Comparison of ENCODE assay signal across 24 cellular contexts in genomic region chr5:134742134-134742533, GRCh38. TPM values are rescaled to one million over a fixed set of nuclear protein-coding genes. Genes with fewer than 3 reads are reported as not detected.
A peak's percentile ranks its signal among the peaks of the same experiment; 100 is the strongest.
DNase-seq lines count a peak whose midpoint lies in the region; ATAC-seq, FAIRE-seq and TF ChIP-seq lines count a peak whose summit lies in the region.
"Had no signal": no experiment of that assay in that cellular context is flagged by ENCODE, and none has a peak within 500 bp of the region (broad histone marks: within the 10 kb centered on the region; RNA-seq: fewer than 3 reads in every experiment).

No MANE protein-coding gene starts in this region.

- no peaks in the 10 kb centered on the region for H3K27me3 Mint-ChIP-seq in CD4-positive, alpha-beta T cell
- peaks cover 11% of the 10 kb centered on the region for H3K27me3 Mint-ChIP-seq in brain
- H3K27me3 Mint-ChIP-seq: B cell; CD4-positive, alpha-beta memory T cell; CD8-positive, alpha-beta memory T cell had no signal

- peak overlapping the region; percentile 46 for H3K4me3 Mint-ChIP-seq in CD4-positive, alpha-beta T cell
- H3K4me3 Mint-ChIP-seq in brain, result peak overlapping the region in 4 of 5 experiments; percentile 36 to 65 (median 39)
- H3K4me3 Mint-ChIP-seq: B cell; CD4-positive, alpha-beta memory T cell had no signal

- POLR2A ChIA-PET in A549 (lab: Yijun Ruan, JAX) (no interaction called here), HEK293 (lab: Yijun Ruan, JAX) (no interaction called here)
- POLR2A ChIA-PET in CD4-positive, alpha-beta T cell (lab: Charles Lee), result interaction anchor here (0.6 kb wide), 1 partner anchor 1690 kb away, joined by 3 read pairs; the partner anchor contains the start of gene HSPA4

- CTCF ChIA-PET in A549 (lab: Yijun Ruan, JAX), result interaction anchor here (2.0 kb wide), 1 partner anchor 13 kb away, joined by 4 read pairs; no protein-coding TSS in a partner anchor
- CTCF ChIA-PET in CD4-positive, alpha-beta T cell (lab: Charles Lee), result interaction anchor here (5.5 kb wide), 1 partner anchor 15 kb away, joined by 78 read pairs; the partner anchor contains the start of gene DDX46
- CTCF ChIA-PET in HEK293 (lab: Yijun Ruan, JAX), result no interaction called here

- H3K9me3 Mint-ChIP-seq in CD4-positive, alpha-beta T cell, result no peaks in the 10 kb centered on the region
- peaks cover 0 to 3% (median 0%) of the 10 kb centered on the region in 5 experiments for H3K9me3 Mint-ChIP-seq in brain
- H3K9me3 Mint-ChIP-seq: CD4-positive, alpha-beta memory T cell; CD8-positive, alpha-beta memory T cell had no signal

- no peak overlapping the region for H3K27ac Mint-ChIP-seq in CD4-positive, alpha-beta T cell
- no peak overlapping the region for H3K27ac Mint-ChIP-seq in brain
- H3K27ac Mint-ChIP-seq: B cell; CD4-positive, alpha-beta memory T cell had no signal

- no peak overlapping the region for H3K4me3 ChIP-seq in A549
- H3K4me3 ChIP-seq in HEK293 (ENCODE audit: low read depth, low read length), result no peak overlapping the region
- no peak overlapping the region for H3K4me3 ChIP-seq in MM.1S (ENCODE audit: low read length)
- no peak overlapping the region for H3K4me3 ChIP-seq in ovary
- H3K4me3 ChIP-seq: BLaER1 treated with 17β-estradiol and CSF1 and Interleukin-3, amounts not matched to agents 10 nM and 100 nM had no signal

- peaks cover 5% of the 10 kb centered on the region; the same call in 1 of the 2 replicates for H3F3A ChIP-seq in MM.1S (ENCODE audit: insufficient read depth, low read length)

- H3K27ac ChIP-seq in A549 (no peak overlapping the region), HEK293 (ENCODE audit: extremely low read depth, low read depth, low read length) (no peak overlapping the region), MM.1S (ENCODE audit: low read length) (no peak overlapping the region), ovary (no peak overlapping the region)
- H3K27ac ChIP-seq in CD4-positive, alpha-beta T cell (ENCODE audit: low read depth, low read length), result no peak overlapping the region
- H3K27ac ChIP-seq: BLaER1 treated with 17β-estradiol and CSF1 and Interleukin-3, amounts not matched to agents 10 nM and 100 nM; C4-2B had no signal

- TF ChIP-seq POLR2A in A549 (IDR thresholded peaks at IDR 0.05; ENCODE audit: low read length) (no peak), ovary (IDR thresholded peaks at IDR 0.05) (no peak)

- peaks cover 34% of the 10 kb centered on the region for H3K79me2 ChIP-seq in MM.1S (ENCODE audit: low read length)

- H4K20me1 ChIP-seq in MM.1S (ENCODE audit: insufficient read depth, low read length), result no peaks in the 10 kb centered on the region

- peaks cover 28 to 33% of the 10 kb centered on the region in 2 experiments for H3K36me3 ChIP-seq in HEK293 (ENCODE audit: control insufficient read depth in 2 of 2, insufficient read depth in 1 of 2, low read length in 2 of 2)
- H3K36me3 ChIP-seq in MM.1S (replicated peaks; ENCODE audit: insufficient read depth, low read length), result no peaks in the 10 kb centered on the region
- H3K36me3 ChIP-seq in ovary, result no peaks in the 10 kb centered on the region

- no peak for ATAC-seq in A549
- ATAC-seq in CD4-positive, alpha-beta T cell (ENCODE audit: poor library complexity), result no peak
- ATAC-seq in left cardiac atrium, result no peak

- H3K9ac ChIP-seq in MM.1S (ENCODE audit: low read length), result no peak overlapping the region
- H3K9ac ChIP-seq: BLaER1 treated with 17β-estradiol and CSF1 and Interleukin-3, amounts not matched to agents 10 nM and 100 nM had no signal

- no peak overlapping the region for H2AFZ ChIP-seq in MM.1S (ENCODE audit: low read length)

- peaks cover 34% of the 10 kb centered on the region for H3K4me1 Mint-ChIP-seq in CD4-positive, alpha-beta T cell (ENCODE audit: low read depth)
- H3K4me1 Mint-ChIP-seq in brain, result peaks cover 43% of the 10 kb centered on the region

- H3K4me1 ChIP-seq in A549 (peaks cover 13% of the 10 kb centered on the region; the same call in 2 of the 3 replicates), HEK293 (ENCODE audit: control insufficient read depth, insufficient read depth, low read length) (peaks cover 10% of the 10 kb centered on the region), MM.1S (ENCODE audit: low read length) (peaks cover 10% of the 10 kb centered on the region; the same call in 1 of the 2 replicates), ovary (ENCODE audit: insufficient read depth) (peaks cover 2% of the 10 kb centered on the region)

- peaks cover 37% of the 10 kb centered on the region for H3K36me3 Mint-ChIP-seq in CD4-positive, alpha-beta T cell (ENCODE audit: low read depth)
- peaks cover 36% of the 10 kb centered on the region for H3K36me3 Mint-ChIP-seq in brain

- intact Hi-C loops in CD4-positive, alpha-beta T cell (cut with DNase I, micrococcal nuclease), result no loop called here
- intact Hi-C loops in ovary (cut with DNase I) (loop anchor here in 2 of 4 donors (5.0 to 10.0 kb wide), 2 partner anchors 163 to 165 kb away; partner anchors contain the start of gene PCBD2 (in 2 of the 2)), left cardiac atrium (cut with DNase I) (no loop called here)

- no peak for DNase-seq in A549 (ENCODE audit: low read depth in 1 of 2, low spot score in 1 of 2)
- DNase-seq in CD4-positive, alpha-beta T cell, result no peak
- no peak for DNase-seq in MM.1S
- DNase-seq in ovary, result no peak
- DNase-seq in medulla oblongata (ENCODE audit: extremely low spot score), result no peak
- DNase-seq in left cardiac atrium, result no peak
- DNase-seq: 8988T; AML-193; CD4-positive, alpha-beta memory T cell; CD8-positive, alpha-beta memory T cell; COR-L47; DMS153; DMS53; DMS79; GF-D8 had no signal

- no peak for TF ChIP-seq RAD21 in A549 (conservative IDR thresholded peaks at IDR 0.05 in 1 of 2, IDR thresholded peaks at IDR 0.05 in 1 of 2)

- H3K9me3 ChIP-seq in A549 (no peaks in the 10 kb centered on the region), HEK293 (ENCODE audit: control insufficient read depth, insufficient read depth, low read depth, low read length) (no peaks in the 10 kb centered on the region), MM.1S (replicated peaks; ENCODE audit: insufficient read depth, low read length) (no peaks in the 10 kb centered on the region), ovary (no peaks in the 10 kb centered on the region)
- no peaks in the 10 kb centered on the region for H3K9me3 ChIP-seq in CD4-positive, alpha-beta T cell (ENCODE audit: control insufficient read depth, low read length)
- H3K9me3 ChIP-seq: BLaER1 treated with 17β-estradiol and CSF1 and Interleukin-3, amounts not matched to agents 10 nM and 100 nM had no signal

- TF ChIP-seq CTCF in A549 (IDR thresholded peaks at IDR 0.05), result no peak
- no peak for TF ChIP-seq CTCF in CD4-positive, alpha-beta T cell (IDR thresholded peaks at IDR 0.05)
- no peak for TF ChIP-seq CTCF in HEK293 (tag by site-specific recombination; IDR thresholded peaks at IDR 0.05)
- no peak for TF ChIP-seq CTCF in brain (conservative IDR thresholded peaks at IDR 0.05)
- no peak for TF ChIP-seq CTCF in MM.1S (IDR thresholded peaks at IDR 0.05; ENCODE audit: low read length)
- TF ChIP-seq CTCF in ovary (IDR thresholded peaks at IDR 0.05), result no peak

- TF ChIP-seq EP300 in A549 (IDR thresholded peaks at IDR 0.05) (no peak), ovary (IDR thresholded peaks at IDR 0.05) (no peak)

- FAIRE-seq in A549 (lab: Jason Lieb, UNC), result no peak
- FAIRE-seq: A204.1, G401.6, GM12891, GM19239 had no signal

- no peaks in the 10 kb centered on the region for H3K27me3 ChIP-seq in CD4-positive, alpha-beta T cell (ENCODE audit: control insufficient read depth, insufficient read depth, low read length)
- H3K27me3 ChIP-seq in MM.1S (replicated peaks; ENCODE audit: insufficient read depth, low read length) (no peaks in the 10 kb centered on the region), ovary (no peaks in the 10 kb centered on the region)
- H3K27me3 ChIP-seq: BLaER1 treated with 17β-estradiol and CSF1 and Interleukin-3, amounts not matched to agents 10 nM and 100 nM had no signal

- WGBS in A549 (ENCODE audit: missing lambda C conversion rate), result 94% methylated on average over 2 of the region's 2 CpGs
- WGBS in ovary, 3 donors, result 91 to 97% (median 95%) methylated on average over 2 of the region's 2 CpGs

- H3K9me2 ChIP-seq in MM.1S (replicated peaks; ENCODE audit: insufficient read depth, low read length), result no peaks in the 10 kb centered on the region

- H3K4me2 ChIP-seq in A549 (no peak overlapping the region), MM.1S (ENCODE audit: low read depth, low read length) (no peak overlapping the region)
- H3K4me2 ChIP-seq: BLaER1 treated with 17β-estradiol and CSF1 and Interleukin-3, amounts not matched to agents 10 nM and 100 nM had no signal

TF ChIP-seq in A549, 52 proteins besides CTCF, POLR2A, EP300 and RAD21 (continues in another document):
- no peak for TF ChIP-seq RCOR1 (IDR thresholded peaks at IDR 0.05; ENCODE audit: low read depth, low read length)
- TF ChIP-seq RARB (CRISPR knock-in tag; IDR thresholded peaks at IDR 0.05), result no peak
- no peak for TF ChIP-seq KDM1A (IDR thresholded peaks at IDR 0.05; ENCODE audit: low read depth)
- no peak for TF ChIP-seq SREBF2 (IDR thresholded peaks at IDR 0.05)
- TF ChIP-seq FOSB (CRISPR knock-in tag; IDR thresholded peaks at IDR 0.05), result no peak

RNA-seq across cellular contexts. Expression of gene CAMLG, which starts 3.8 kb away (rescaled TPM):
- polyA plus RNA-seq in A549 (2011; rRNA removed), result 18.0 and 26.2 TPM in 2 replicates
- 10.5 and 10.7 TPM in 2 replicates for polyA plus RNA-seq in A549 (2012; cell fraction: cytosol; rRNA removed)
- polyA plus RNA-seq in A549 (2012; cell fraction: nucleus; rRNA removed), result 3.0 and 4.7 TPM in 2 replicates
- 18.5 to 23.8 TPM (median 22.6 TPM) in 3 replicates for polyA plus RNA-seq in A549 (2017; fragmentation: RNase III; extraction: RNeasy Plus Mini Kit Qiagen cat#74134 plus additional on column Dnase treatment)
- polyA minus RNA-seq in A549 (2011; rRNA and poly(A)+ RNA removed), result 3.1 and 3.4 TPM in 2 replicates
- 10 to 100 TPM; 49.3 to 51.1 TPM for total RNA-seq in CD4-positive, alpha-beta T cell
- polyA plus RNA-seq in brain (ENCODE audit: insufficient read depth, low read depth, low replicate concordance), result 38.4 TPM
- 10 to 100 TPM; 40.6 to 78.5 (median 65.3) TPM for total RNA-seq in ovary
- polyA plus RNA-seq in ovary, result 10 to 100 TPM; 84.6 to 91.9 TPM
- 10 to 100 TPM; 19.8 to 21.4 TPM for total RNA-seq in left cardiac atrium

RNA-seq across cellular contexts. Expression of gene DDX46, which starts 16.4 kb away (rescaled TPM):
- 74.7 and 104 TPM in 2 replicates for polyA plus RNA-seq in A549 (2011; rRNA removed)
- 25.4 and 28.7 TPM in 2 replicates for polyA plus RNA-seq in A549 (2012; cell fraction: cytosol; rRNA removed)
- polyA plus RNA-seq in A549 (2012; cell fraction: nucleus; rRNA removed), result 21.8 and 22.8 TPM in 2 replicates
- polyA plus RNA-seq in A549 (2017; fragmentation: RNase III; extraction: RNeasy Plus Mini Kit Qiagen cat#74134 plus additional on column Dnase treatment), result 97.9 to 104 TPM (median 103 TPM) in 3 replicates
- polyA minus RNA-seq in A549 (2011; rRNA and poly(A)+ RNA removed), result 35.0 and 48.8 TPM in 2 replicates
- 10 to 100 TPM; 35.5 to 35.8 TPM for total RNA-seq in CD4-positive, alpha-beta T cell
- polyA plus RNA-seq in brain (ENCODE audit: insufficient read depth, low read depth, low replicate concordance), result 36.0 TPM
- total RNA-seq in ovary, result 10 to 100 TPM; 27.4 to 54.7 (median 41.1) TPM
- polyA plus RNA-seq in ovary, result 10 to 100 TPM; 17.8 to 37.1 TPM
- total RNA-seq in left cardiac atrium, result 10 to 100 TPM; 21.9 to 33.1 TPM
